ENCODE assay signal across 1 cellular context in genomic region chr12:124842073-124842749, GRCh38.
TF ChIP-seq lines count a peak whose summit lies in the region.

No MANE protein-coding gene starts in this region.

TF ChIP-seq in IMR-90, 13 proteins besides CTCF, POLR2A, EP300 and RAD21 (continued from another document):
- TF ChIP-seq MAZ (IDR thresholded peaks at IDR 0.05; ENCODE audit: borderline replicate concordance, low read depth, low read length): no peak
- TF ChIP-seq ELK1 (IDR thresholded peaks at IDR 0.05; ENCODE audit: borderline replicate concordance, low read depth, low read length): no peak
- no peak for TF ChIP-seq MXI1 (IDR thresholded peaks at IDR 0.05; ENCODE audit: borderline replicate concordance, low read depth, low read length)
- TF ChIP-seq FOS (IDR thresholded peaks at IDR 0.05; ENCODE audit: low read depth, low read length): no peak
